In the genomic region with DNA sequence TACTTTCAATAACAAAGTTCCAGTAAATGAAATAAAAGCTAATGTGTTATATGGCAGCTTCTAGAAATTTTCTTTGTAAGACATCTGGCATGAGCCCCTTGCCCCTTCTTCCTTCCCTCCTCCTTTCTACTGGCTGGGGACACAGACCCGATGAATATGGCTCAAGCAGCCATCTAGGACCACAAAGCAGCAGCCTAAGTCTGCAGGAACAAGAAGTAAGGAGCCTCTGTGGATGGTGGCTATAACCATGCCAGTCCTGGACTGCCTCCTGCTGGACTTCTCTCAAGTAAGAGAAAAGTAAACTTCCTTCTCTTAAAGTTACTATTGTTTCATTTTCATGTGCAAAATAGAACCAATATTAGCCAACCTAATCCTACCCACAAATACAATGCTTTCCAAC, we compare ENCODE assay signal across 1 cellular context.
TF ChIP-seq lines count a peak whose summit lies in the region.

No MANE protein-coding gene starts in this region.

TF ChIP-seq in GM12878, 131 proteins besides CTCF, POLR2A, EP300 and RAD21 (continued from another document):
- TF ChIP-seq, protein P1, sequence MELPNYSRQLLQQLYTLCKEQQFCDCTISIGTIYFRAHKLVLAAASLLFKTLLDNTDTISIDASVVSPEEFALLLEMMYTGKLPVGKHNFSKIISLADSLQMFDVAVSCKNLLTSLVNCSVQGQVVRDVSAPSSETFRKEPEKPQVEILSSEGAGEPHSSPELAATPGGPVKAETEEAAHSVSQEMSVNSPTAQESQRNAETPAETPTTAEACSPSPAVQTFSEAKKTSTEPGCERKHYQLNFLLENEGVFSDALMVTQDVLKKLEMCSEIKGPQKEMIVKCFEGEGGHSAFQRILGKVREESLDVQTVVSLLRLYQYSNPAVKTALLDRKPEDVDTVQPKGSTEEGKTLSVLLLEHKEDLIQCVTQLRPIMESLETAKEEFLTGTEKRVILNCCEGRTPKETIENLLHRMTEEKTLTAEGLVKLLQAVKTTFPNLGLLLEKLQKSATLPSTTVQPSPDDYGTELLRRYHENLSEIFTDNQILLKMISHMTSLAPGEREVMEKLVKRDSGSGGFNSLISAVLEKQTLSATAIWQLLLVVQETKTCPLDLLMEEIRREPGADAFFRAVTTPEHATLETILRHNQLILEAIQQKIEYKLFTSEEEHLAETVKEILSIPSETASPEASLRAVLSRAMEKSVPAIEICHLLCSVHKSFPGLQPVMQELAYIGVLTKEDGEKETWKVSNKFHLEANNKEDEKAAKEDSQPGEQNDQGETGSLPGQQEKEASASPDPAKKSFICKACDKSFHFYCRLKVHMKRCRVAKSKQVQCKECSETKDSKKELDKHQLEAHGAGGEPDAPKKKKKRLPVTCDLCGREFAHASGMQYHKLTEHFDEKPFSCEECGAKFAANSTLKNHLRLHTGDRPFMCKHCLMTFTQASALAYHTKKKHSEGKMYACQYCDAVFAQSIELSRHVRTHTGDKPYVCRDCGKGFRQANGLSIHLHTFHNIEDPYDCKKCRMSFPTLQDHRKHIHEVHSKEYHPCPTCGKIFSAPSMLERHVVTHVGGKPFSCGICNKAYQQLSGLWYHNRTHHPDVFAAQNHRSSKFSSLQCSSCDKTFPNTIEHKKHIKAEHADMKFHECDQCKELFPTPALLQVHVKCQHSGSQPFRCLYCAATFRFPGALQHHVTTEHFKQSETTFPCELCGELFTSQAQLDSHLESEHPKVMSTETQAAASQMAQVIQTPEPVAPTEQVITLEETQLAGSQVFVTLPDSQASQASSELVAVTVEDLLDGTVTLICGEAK (IDR thresholded peaks at IDR 0.05; ENCODE audit: borderline replicate concordance): no peak
- TF ChIP-seq HCFC1 (IDR thresholded peaks at IDR 0.05; ENCODE audit: low read length): no peak
